ENCODE assay signal across 35 cellular contexts in the genomic region with DNA sequence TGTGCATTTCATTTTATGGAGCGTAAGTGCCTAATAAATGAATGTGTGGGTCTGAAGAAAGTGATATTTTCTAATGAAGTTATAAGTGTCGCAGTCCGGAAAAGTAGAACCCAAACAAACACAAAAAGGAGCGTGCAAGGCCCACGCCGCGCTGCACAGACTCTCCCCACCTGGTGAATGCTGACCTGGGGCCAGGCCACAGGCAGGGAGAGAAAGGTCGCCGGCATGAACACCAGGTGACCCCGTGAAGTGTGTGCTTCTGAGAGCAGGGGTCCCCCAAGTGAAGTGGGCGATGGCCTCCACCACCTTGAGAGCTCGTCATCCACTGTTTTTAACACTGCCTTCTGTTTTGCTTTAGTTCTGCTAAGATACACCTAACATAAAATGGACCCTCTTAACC.
"Had no signal": no experiment of that assay in that cellular context is flagged by ENCODE, and none has a peak within 500 bp of the region (broad histone marks: within the 10 kb centered on the region; RNA-seq: fewer than 3 reads in every experiment).

No MANE protein-coding gene starts in this region.

- H3K27me3 ChIP-seq: MG63 had no signal

- H3K27ac ChIP-seq: KMS-11 had no signal

- H3K4me2 ChIP-seq: KMS-11 had no signal

- H3K9me3 ChIP-seq: MG63 had no signal

- H3K4me3 ChIP-seq: MG63 had no signal

- DNase-seq: Karpas-422, Kasumi-1, KG1, MG63, MM.1S, MV-4-11, NCI-H1048, NCI-H1092, NCI-H1092 treated with DMSO at 0.1 percent for 48 hours, NCI-H1105, NCI-H1105 treated with DMSO at 0.1 percent for 48 hours, NCI-H1417, NCI-H1417 treated with DMSO at 0.1 percent for 48 hours, NCI-H1436, NCI-H1436 treated with DMSO at 0.1 percent for 48 hours, NCI-H146, NCI-H1694, NCI-H1694 treated with DMSO at 0.1 percent for 48 hours, NCI-H187, NCI-H187 treated with DMSO at 0.1 percent for 48 hours, NCI-H1930, NCI-H2029, NCI-H2029 treated with DMSO at 0.1 percent for 48 hours, NCI-H2081, NCI-H2081 treated with DMSO at 0.1 percent for 48 hours, NCI-H2107, NCI-H2171, NCI-H2171 treated with DMSO at 0.1 percent for 48 hours, NCI-H2227 treated with DMSO at 0.1 percent for 48 hours, NCI-H226, NCI-H345, NCI-H446, NCI-H446 treated with DMSO at 0.1 percent for 48 hours, NCI-H510A had no signal

- H3K36me3 ChIP-seq: MG63 had no signal
